8 cellular contexts compared by ENCODE assay signal in the genomic region with DNA sequence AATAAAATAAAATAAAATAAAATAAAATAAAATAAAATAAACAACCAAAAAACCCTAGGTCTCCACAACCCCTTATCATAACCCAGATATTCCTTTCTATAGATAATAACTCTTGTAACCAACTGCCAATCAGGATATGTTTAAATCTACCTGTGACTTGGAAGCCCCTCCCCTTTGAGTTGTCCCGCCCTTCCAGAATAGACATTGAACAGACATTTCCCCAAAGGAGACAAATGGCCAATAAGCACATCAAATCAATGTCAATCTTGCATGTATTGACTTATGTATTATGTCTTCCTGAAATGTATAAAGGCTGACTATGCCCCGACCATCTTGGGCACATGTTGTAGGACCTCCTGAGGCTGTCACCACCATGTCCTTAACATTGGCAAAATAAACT. TPM values are rescaled to one million over a fixed set of nuclear protein-coding genes. Genes with fewer than 3 reads are reported as not detected.
A peak's percentile ranks its signal among the peaks of the same experiment; 100 is the strongest.
DNase-seq lines count a peak whose midpoint lies in the region; ATAC-seq, FAIRE-seq and TF ChIP-seq lines count a peak whose summit lies in the region.

No MANE protein-coding gene starts in this region.

- no peaks in the 10 kb centered on the region for H3K9me3 ChIP-seq in SJCRH30 (replicated peaks)
- H3K9me3 ChIP-seq in skeletal muscle satellite cell (replicated peaks; ENCODE audit: low read length): no peaks in the 10 kb centered on the region

- peak overlapping the region; percentile 91 for H3K9ac ChIP-seq in skeletal muscle satellite cell (ENCODE audit: low read depth, low read length)

- H3K4me1 ChIP-seq in SJCRH30: peaks cover 12% of the 10 kb centered on the region
- H3K4me1 ChIP-seq in skeletal muscle satellite cell (ENCODE audit: control insufficient read depth, insufficient read depth, low read length): peaks cover 10% of the 10 kb centered on the region

- ATAC-seq in GM18907 (IDR thresholded peaks at IDR 0.05; ENCODE audit: unreplicated experiment) (no peak), GM21529 (IDR thresholded peaks at IDR 0.05; ENCODE audit: unreplicated experiment) (no peak)

- H3K36me3 ChIP-seq in SJCRH30 (peaks cover 23% of the 10 kb centered on the region), skeletal muscle satellite cell (ENCODE audit: insufficient read depth, low read length) (peaks cover 23% of the 10 kb centered on the region)

- peak overlapping the region; percentile 63 for H3K4me3 ChIP-seq in SJCRH30
- peak overlapping the region; percentile 74 for H3K4me3 ChIP-seq in fibroblast of pulmonary artery (replicated peaks; ENCODE audit: low read depth, low read length)
- H3K4me3 ChIP-seq in skeletal muscle satellite cell (ENCODE audit: low read length): peak overlapping the region; percentile 89

- H3K27ac Mint-ChIP-seq in activated CD4-positive, alpha-beta T cell treated with anti-CD3 and anti-CD28 coated beads, Interleukin-2, amount 10 ng/mL, durations not matched to agents 7 days and 5 days: peak overlapping the region; percentile 98

- peak overlapping the region; percentile 83 for H3K4me2 ChIP-seq in skeletal muscle satellite cell (ENCODE audit: low read length)

- H3K36me3 Mint-ChIP-seq in activated CD4-positive, alpha-beta T cell treated with anti-CD3 and anti-CD28 coated beads, Interleukin-2, amount 10 ng/mL, durations not matched to agents 7 days and 5 days (ENCODE audit: low read depth): peaks cover 25% of the 10 kb centered on the region

- peak overlapping the region; percentile 97 for H3K4me3 Mint-ChIP-seq in activated CD4-positive, alpha-beta T cell treated with anti-CD3 and anti-CD28 coated beads, Interleukin-2, amount 10 ng/mL, durations not matched to agents 7 days and 5 days

- no peak for DNase-seq in activated CD4-positive, alpha-beta T cell treated with anti-CD3 and anti-CD28 coated beads, Interleukin-2, amount 10 ng/mL, durations not matched to agents 7 days and 5 days
- no peak for DNase-seq in activated CD4-positive, alpha-beta T cell treated with anti-CD3 and anti-CD28 coated beads, Interleukin-2, amount 50 U/mL, for 48 hours
- DNase-seq in SJCRH30 (peak in 1 of 2 experiments; percentile 49), fibroblast of pulmonary artery (ENCODE audit: low read depth) (no peak), urothelium cell line (ENCODE audit: low spot score) (no peak)

- H3K9me3 Mint-ChIP-seq in activated CD4-positive, alpha-beta T cell treated with anti-CD3 and anti-CD28 coated beads, Interleukin-2, amount 10 ng/mL, durations not matched to agents 7 days and 5 days: no peaks in the 10 kb centered on the region

- no peaks in the 10 kb centered on the region for H3K27me3 Mint-ChIP-seq in activated CD4-positive, alpha-beta T cell treated with anti-CD3 and anti-CD28 coated beads, Interleukin-2, amount 10 ng/mL, durations not matched to agents 7 days and 5 days

- peaks cover 40% of the 10 kb centered on the region for H3K4me1 Mint-ChIP-seq in activated CD4-positive, alpha-beta T cell treated with anti-CD3 and anti-CD28 coated beads, Interleukin-2, amount 10 ng/mL, durations not matched to agents 7 days and 5 days

- no peak for TF ChIP-seq CTCF in fibroblast of pulmonary artery (IDR thresholded peaks at IDR 0.05; ENCODE audit: low read length, missing control alignments)

- H3K27ac ChIP-seq in SJCRH30: peak overlapping the region; percentile 75; the same call in 1 of the 2 replicates

- no peaks in the 10 kb centered on the region for H3K27me3 ChIP-seq in SJCRH30
- no peaks in the 10 kb centered on the region for H3K27me3 ChIP-seq in skeletal muscle satellite cell (ENCODE audit: control insufficient read depth, insufficient read depth, low read length)

- CTCF ChIA-PET in activated CD4-positive, alpha-beta T cell treated with anti-CD3 and anti-CD28 coated beads, Interleukin-2, amount 10 ng/mL, durations not matched to agents 7 days and 5 days (lab: Charles Lee): interaction anchor here (0.9 to 1.6 kb wide), 2 partner anchors 12 to 494 kb away, joined by 3 to 6 read pairs; no protein-coding TSS in a partner anchor

- POLR2A ChIA-PET in activated CD4-positive, alpha-beta T cell treated with anti-CD3 and anti-CD28 coated beads, Interleukin-2, amount 10 ng/mL, durations not matched to agents 7 days and 5 days (lab: Charles Lee): interaction anchor here (1.1 kb wide), 1 partner anchor 14 kb away, joined by 3 read pairs; the partner anchor contains the start of gene B9D1

- no peak for FAIRE-seq in urothelium cell line (lab: Jason Lieb, UNC)

RNA-seq across cellular contexts. Expression of gene MAPK7, which starts 1.5 kb away (rescaled TPM):
- 10 to 100 TPM; 37.6 to 46.5 TPM for total RNA-seq in activated CD4-positive, alpha-beta T cell treated with anti-CD3 and anti-CD28 coated beads, Interleukin-2, amount 10 ng/mL, durations not matched to agents 7 days and 5 days
- total RNA-seq in SJCRH30 (2014; rRNA removed; shearing (Covaris generic)): 38.3 and 43.1 TPM in 2 replicates
- total RNA-seq in skeletal muscle satellite cell (2012; rRNA removed): 16.2 and 18.8 TPM in 2 replicates

RNA-seq across cellular contexts. Expression of gene MFAP4, which starts 10.2 kb away (rescaled TPM):
- not detected for total RNA-seq in activated CD4-positive, alpha-beta T cell treated with anti-CD3 and anti-CD28 coated beads, Interleukin-2, amount 10 ng/mL, durations not matched to agents 7 days and 5 days
- total RNA-seq in SJCRH30 (2014; rRNA removed; shearing (Covaris generic)): 79.6 and 82.5 TPM in 2 replicates
- 1.5 and 4.2 TPM in 2 replicates for total RNA-seq in skeletal muscle satellite cell (2012; rRNA removed)

RNA-seq across cellular contexts. Expression of gene B9D1, which starts 14.3 kb away (rescaled TPM):
- total RNA-seq in activated CD4-positive, alpha-beta T cell treated with anti-CD3 and anti-CD28 coated beads, Interleukin-2, amount 10 ng/mL, durations not matched to agents 7 days and 5 days: 1 to 10 TPM; 1.3 to 1.6 TPM
- total RNA-seq in SJCRH30 (2014; rRNA removed; shearing (Covaris generic)): 15.2 and 15.3 TPM in 2 replicates
- total RNA-seq in skeletal muscle satellite cell (2012; rRNA removed): 26.6 TPM in 2 replicates

RNA-seq across cellular contexts. Expression of gene RNF112, which starts 34.2 kb away (rescaled TPM):
- under 1 TPM; 0.58 to 0.67 TPM for total RNA-seq in activated CD4-positive, alpha-beta T cell treated with anti-CD3 and anti-CD28 coated beads, Interleukin-2, amount 10 ng/mL, durations not matched to agents 7 days and 5 days
- 1.2 and 2.4 TPM in 2 replicates for total RNA-seq in SJCRH30 (2014; rRNA removed; shearing (Covaris generic))
- 1.1 and 2.5 TPM in 2 replicates for total RNA-seq in skeletal muscle satellite cell (2012; rRNA removed)

Comparison
In these comparisons a context has a peak if more than half of its experiments do, and no peak if none do; other contexts are left out.
1. RNA of gene MFAP4, which starts 10.2 kb away (total RNA-seq): 79.6 to 82.5 TPM in SJCRH30; not detected in activated CD4-positive, alpha-beta T cell treated with anti-CD3 and anti-CD28 coated beads, Interleukin-2, amount 10 ng/mL, durations not matched to agents 7 days and 5 days; every median in the first group is over 10 times any median in the second.
2. Peak in every context shown above with its lines, with median percentiles within 50 percentile points of each other: H3K4me3 ChIP-seq.